23 cellular contexts compared by ENCODE assay signal in the genomic region with DNA sequence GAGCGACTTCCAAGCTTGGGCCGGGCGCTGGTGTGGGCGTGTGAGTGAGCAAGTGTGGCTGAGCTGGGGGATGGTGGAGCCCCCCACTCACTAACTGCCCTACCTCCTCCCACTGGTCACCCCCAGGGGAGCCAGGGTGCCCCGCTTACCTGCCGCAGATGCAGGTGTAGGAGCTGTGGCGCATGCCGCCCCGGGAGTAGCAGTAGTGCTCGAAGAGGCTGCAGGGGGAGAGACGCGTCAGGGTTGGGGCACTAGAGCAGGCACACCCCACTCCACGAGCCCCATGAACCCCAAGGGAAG.
"Had no signal": no experiment of that assay in that cellular context is flagged by ENCODE, and none has a peak within 500 bp of the region (broad histone marks: within the 10 kb centered on the region; RNA-seq: fewer than 3 reads in every experiment).

No MANE protein-coding gene starts in this region.

- H3K36me3 ChIP-seq: colonic mucosa, gastrocnemius medialis had no signal

- H3K9me3 Mint-ChIP-seq: dendritic cell treated with granulocyte-macrophage colony-stimulating factor and Interleukin-4, amounts not matched to agents 40 ng/mL and 50 ng/mL, for 4 days; effector memory CD8-positive, alpha-beta T cell; endodermal cell; immature natural killer cell; mesothelial cell of epicardium had no signal

- H3K4me3 Mint-ChIP-seq: dendritic cell treated with granulocyte-macrophage colony-stimulating factor and Interleukin-4, amounts not matched to agents 40 ng/mL and 50 ng/mL, for 4 days; effector memory CD8-positive, alpha-beta T cell; endodermal cell; immature natural killer cell; mesothelial cell of epicardium had no signal

- FAIRE-seq: endometrium had no signal

- H3K4me2 ChIP-seq: hepatocyte had no signal

- H3K4me1 Mint-ChIP-seq: endodermal cell had no signal

- ATAC-seq: effector memory CD8-positive, alpha-beta T cell; gastrocnemius medialis; left lobe of liver; left ventricle myocardium superior; lower lobe of right lung had no signal

- H3K27me3 ChIP-seq: colonic mucosa, esophagus squamous epithelium, gastrocnemius medialis, hepatocyte had no signal

- H3K27me3 Mint-ChIP-seq: dendritic cell treated with granulocyte-macrophage colony-stimulating factor and Interleukin-4, amounts not matched to agents 40 ng/mL and 50 ng/mL, for 4 days; effector memory CD8-positive, alpha-beta T cell had no signal

- H3K4me1 ChIP-seq: colonic mucosa, gastrocnemius medialis, lower lobe of right lung had no signal

- H3K27ac ChIP-seq: colonic mucosa, epithelial cell of prostate, esophagus squamous epithelium, gastrocnemius medialis, hepatocyte, lower lobe of right lung had no signal

- H3K79me2 ChIP-seq: hepatocyte had no signal

- H3K27ac Mint-ChIP-seq: dendritic cell treated with granulocyte-macrophage colony-stimulating factor and Interleukin-4, amounts not matched to agents 40 ng/mL and 50 ng/mL, for 4 days; effector memory CD8-positive, alpha-beta T cell; endodermal cell; immature natural killer cell; mesothelial cell of epicardium had no signal

- H3K4me3 ChIP-seq: colonic mucosa, esophagus squamous epithelium, gastrocnemius medialis, hepatocyte, lower lobe of right lung, mucosa of descending colon had no signal

- H3K9me3 ChIP-seq: colonic mucosa, esophagus squamous epithelium, gastrocnemius medialis, lower lobe of right lung, mucosa of descending colon had no signal

- H2AFZ ChIP-seq: hepatocyte had no signal

- DNase-seq: colonic mucosa; cortex of kidney; effector CD8-positive, alpha-beta T cell; effector memory CD8-positive, alpha-beta T cell; endodermal cell; erythroblast; esophagus squamous epithelium; foreskin fibroblast; foreskin melanocyte; gastrocnemius medialis; glutamatergic neuron; immature natural killer cell; islet precursor cell; left ventricle myocardium superior; lower lobe of right lung; mesenchymal stem cell had no signal

- H3K36me3 Mint-ChIP-seq: immature natural killer cell had no signal
